Comparison of ENCODE assay signal across 10 cellular contexts in genomic region chrX:119693996-119694451, GRCh38. TPM values are rescaled to one million over a fixed set of nuclear protein-coding genes. Genes with fewer than 3 reads are reported as not detected.
DNase-seq lines count a peak whose midpoint lies in the region; ATAC-seq and TF ChIP-seq lines count a peak whose summit lies in the region.
"Had no signal": no experiment of that assay in that cellular context is flagged by ENCODE, and none has a peak within 500 bp of the region (broad histone marks: within the 10 kb centered on the region; RNA-seq: fewer than 3 reads in every experiment).

No MANE protein-coding gene starts in this region.

- DNase-seq in HFF-Myc (ENCODE audit: extremely low read depth, low read depth) (no peak), coronary artery (ENCODE audit: low spot score) (no peak), HuH-7 (ENCODE audit: low spot score) (no peak), DMS53 (lab: John Stamatoyannopoulos, UW) (no peak), NCI-H2029 treated with DMSO at 0.1 percent for 48 hours (lab: John Stamatoyannopoulos, UW) (no peak)
- DNase-seq in naive thymus-derived CD4-positive, alpha-beta T cell = no peak
- no peak for DNase-seq in stimulated activated CD4-positive, alpha-beta T cell treated with anti-CD3 and anti-CD28 coated beads, Interleukin-2, amount 100 ng/mL, for 48 hours
- DNase-seq: MV-4-11, WERI-Rb-1 had no signal

- H4K20me1 ChIP-seq in BLaER1 = peaks cover 16% of the 10 kb centered on the region; the same call in 1 of the 2 replicates

- H3K27me3 ChIP-seq in BLaER1 = no peaks in the 10 kb centered on the region
- H3K27me3 ChIP-seq in naive thymus-derived CD4-positive, alpha-beta T cell (ENCODE audit: control insufficient read depth in 2 of 2, insufficient read depth in 2 of 2, low read length in 2 of 2) = no peaks in the 10 kb centered on the region

- H3K4me3 ChIP-seq in BLaER1 = peak overlapping the region; percentile 75
- peak overlapping the region; percentile 59; the same call in 1 of the 2 replicates for H3K4me3 ChIP-seq in HFF-Myc (replicated peaks; ENCODE audit: low read depth, low read length)
- peak overlapping the region; percentile 86 for H3K4me3 ChIP-seq in coronary artery
- H3K4me3 ChIP-seq in naive thymus-derived CD4-positive, alpha-beta T cell (ENCODE audit: low read length) = peak overlapping the region; percentile 77

- peak overlapping the region; percentile 70 for H3K9ac ChIP-seq in BLaER1

- CTCF ChIA-PET in naive thymus-derived CD4-positive, alpha-beta T cell (lab: Charles Lee) = interaction anchor here (0.5 to 3.5 kb wide), 3 partner anchors 19 to 206 kb away, joined by 3 to 20 read pairs (median 4); no protein-coding TSS in a partner anchor

- peaks cover 0 to 21% (median 4%) of the 10 kb centered on the region in 5 donors for H3K36me3 Mint-ChIP-seq in naive thymus-derived CD4-positive, alpha-beta T cell

- no peaks in the 10 kb centered on the region for H3K9me3 Mint-ChIP-seq in naive thymus-derived CD4-positive, alpha-beta T cell

- no peaks in the 10 kb centered on the region for H3K9me3 ChIP-seq in BLaER1
- H3K9me3 ChIP-seq in naive thymus-derived CD4-positive, alpha-beta T cell (ENCODE audit: control insufficient read depth in 2 of 3, low read length in 3 of 3) = no peaks in the 10 kb centered on the region

- no peaks in the 10 kb centered on the region for H3K27me3 Mint-ChIP-seq in naive thymus-derived CD4-positive, alpha-beta T cell

- no peak for TF ChIP-seq CTCF in HFF-Myc (IDR thresholded peaks at IDR 0.05; ENCODE audit: low read depth, low read length, missing control alignments)
- TF ChIP-seq CTCF in coronary artery (IDR thresholded peaks at IDR 0.05) = no peak

- intact Hi-C loops in naive thymus-derived CD4-positive, alpha-beta T cell (cut with micrococcal nuclease) = loop anchor here (1.0 to 5.0 kb wide), 16 partner anchors 15 to 227 kb away; partner anchors contain the start of genes NDUFA1 (in 2 of the 2), NKRF (in 2 of the 2), RNF113A (in 2 of the 2) and RPL39 (in 2 of the 2)

- H3K27ac ChIP-seq in BLaER1 (peak overlapping the region; percentile 83), coronary artery (peak overlapping the region in 1 of 2 donors; percentile 85)
- peak overlapping the region; percentile 89 for H3K27ac ChIP-seq in naive thymus-derived CD4-positive, alpha-beta T cell (ENCODE audit: low read depth, low read length)
- H3K27ac ChIP-seq: WERI-Rb-1 had no signal

- ATAC-seq in naive thymus-derived CD4-positive, alpha-beta T cell = no peak

- peak overlapping the region; percentile 75 to 100 (median 99) for H3K4me3 Mint-ChIP-seq in naive thymus-derived CD4-positive, alpha-beta T cell

- peaks cover 9 to 38% (median 14%) of the 10 kb centered on the region in 7 donors for H3K4me1 Mint-ChIP-seq in naive thymus-derived CD4-positive, alpha-beta T cell

- POLR2A ChIA-PET in naive thymus-derived CD4-positive, alpha-beta T cell (lab: Charles Lee) = interaction anchor here (1.2 to 13.5 kb wide), 8 partner anchors 10 to 97 kb away, joined by 3 to 290 read pairs (median 18); partner anchors contain the start of genes NKRF, RPL39 and SOWAHD

- H3K4me1 ChIP-seq in BLaER1 = peaks cover 49% of the 10 kb centered on the region
- H3K4me1 ChIP-seq in naive thymus-derived CD4-positive, alpha-beta T cell (ENCODE audit: control insufficient read depth in 2 of 2, insufficient read depth in 2 of 2, low read length in 2 of 2) = peaks cover 0 to 5% of the 10 kb centered on the region in 2 donors

- peak overlapping the region; percentile 85 for H3K4me2 ChIP-seq in BLaER1

- no peaks in the 10 kb centered on the region for H3K36me3 ChIP-seq in BLaER1
- H3K36me3 ChIP-seq in naive thymus-derived CD4-positive, alpha-beta T cell (ENCODE audit: control insufficient read depth in 2 of 3, insufficient read depth in 3 of 3, low read length in 3 of 3) = peaks cover 0 to 10% (median 0%) of the 10 kb centered on the region in 3 experiments
- H3K36me3 ChIP-seq: WERI-Rb-1 had no signal

- H3K27ac Mint-ChIP-seq in naive thymus-derived CD4-positive, alpha-beta T cell = peak overlapping the region; percentile 48 to 98 (median 67)

RNA-seq across cellular contexts. Expression of gene SEPTIN6, which starts 1.1 kb away (rescaled TPM):
- total RNA-seq in naive thymus-derived CD4-positive, alpha-beta T cell = 100 to 1,000 TPM; 151 to 315 (median 221) TPM
- polyA plus RNA-seq in naive thymus-derived CD4-positive, alpha-beta T cell = 100 to 1,000 TPM; 197 to 296 TPM
